Comparison of ENCODE assay signal across 18 cellular contexts in genomic region chr4:137896221-137896737, GRCh38.
DNase-seq lines count a peak whose midpoint lies in the region; ATAC-seq, FAIRE-seq and TF ChIP-seq lines count a peak whose summit lies in the region.
"Had no signal": no experiment of that assay in that cellular context is flagged by ENCODE, and none has a peak within 500 bp of the region (broad histone marks: within the 10 kb centered on the region; RNA-seq: fewer than 3 reads in every experiment).

No MANE protein-coding gene starts in this region.

- H3K4me3 ChIP-seq in ACC112 (ENCODE audit: low read depth, low read length) (no peak overlapping the region), IMR-90 (ENCODE audit: insufficient read depth, low read depth, low read length) (no peak overlapping the region), astrocyte (ENCODE audit: insufficient read depth, low read depth, low read length) (no peak overlapping the region), fibroblast of the aortic adventitia (ENCODE audit: low read depth, low read length) (no peak overlapping the region), HAP-1 (no peak overlapping the region), A673 (ENCODE audit: low read depth, low read length, poor library complexity, severe bottlenecking) (no peak overlapping the region)

- DNase-seq in IMR-90 (peak; percentile 23), astrocyte (ENCODE audit: low read depth) (peak; percentile 23), fibroblast of the aortic adventitia (ENCODE audit: low read depth) (peak; percentile 28), iPS-NIHi7 (ENCODE audit: extremely low spot score) (no peak), DMS 273 (lab: John Stamatoyannopoulos, UW; ENCODE audit: unreplicated experiment) (no peak), HAP-1 (ENCODE audit: low spot score in 2 of 2) (no peak), A673 (ENCODE audit: low spot score) (no peak)
- DNase-seq: 8988T, H9, KBM-7, NCI-H1436, NCI-H2081, NCI-H510A treated with DMSO at 0.1 percent for 48 hours, NCI-H82, PC-3 had no signal

- H3K79me2 ChIP-seq in ACC112 (ENCODE audit: control insufficient read depth, insufficient read depth, low read length, unreplicated experiment) (no peaks in the 10 kb centered on the region), astrocyte (ENCODE audit: insufficient read depth, low read length) (no peaks in the 10 kb centered on the region)

- H4K20me1 ChIP-seq in IMR-90 (ENCODE audit: insufficient read depth, low read length) (no peaks in the 10 kb centered on the region), astrocyte (ENCODE audit: insufficient read depth, low read length) (no peaks in the 10 kb centered on the region)

- H4K8ac ChIP-seq in IMR-90 (ENCODE audit: low read depth in 2 of 2, low read length in 2 of 2): no peak overlapping the region

- H3K27me3 ChIP-seq in ACC112 (ENCODE audit: insufficient read depth, low read length) (no peaks in the 10 kb centered on the region), IMR-90 (ENCODE audit: control insufficient read depth, insufficient read depth, low read length) (no peaks in the 10 kb centered on the region), astrocyte (ENCODE audit: insufficient read depth, low read length) (no peaks in the 10 kb centered on the region), HAP-1 (ENCODE audit: low read depth) (no peaks in the 10 kb centered on the region), A673 (replicated peaks; ENCODE audit: insufficient read depth, low read depth, low read length, poor library complexity) (no peaks in the 10 kb centered on the region)

- no peak overlapping the region for H3K27ac Mint-ChIP-seq in astrocyte (ENCODE audit: unreplicated experiment)
- H3K27ac Mint-ChIP-seq: H9 had no signal

- no peak overlapping the region for H3K14ac ChIP-seq in IMR-90 (replicated peaks; ENCODE audit: low read depth, low read length)

- H3K27me3 Mint-ChIP-seq in astrocyte (ENCODE audit: low read depth, unreplicated experiment): no peaks in the 10 kb centered on the region

- no peak overlapping the region for H2AK9ac ChIP-seq in IMR-90 (replicated peaks; ENCODE audit: low read depth, low read length, poor library complexity)

- H3K9me1 ChIP-seq in IMR-90 (ENCODE audit: insufficient read depth, low read length): no peaks in the 10 kb centered on the region

- H2BK120ac ChIP-seq in IMR-90 (ENCODE audit: low read depth, low read length): no peak overlapping the region

- H3K23ac ChIP-seq in IMR-90 (ENCODE audit: low read depth, low read length): no peak overlapping the region

- no peak overlapping the region for H3K9ac ChIP-seq in IMR-90 (ENCODE audit: low read depth, low read length)
- H3K9ac ChIP-seq in astrocyte (ENCODE audit: low read length): no peak overlapping the region

- intact Hi-C loops in IMR-90 (cut with micrococcal nuclease): no loop called here
- intact Hi-C loops in A673 (cut with micrococcal nuclease; ENCODE audit: unreplicated experiment): no loop called here

- H3K79me1 ChIP-seq in IMR-90 (ENCODE audit: low read depth in 1 of 2, low read length in 2 of 2): no peaks in the 10 kb centered on the region

- H3K4me1 ChIP-seq in ACC112 (ENCODE audit: control insufficient read depth, insufficient read depth, low read length, unreplicated experiment): no peaks in the 10 kb centered on the region
- 0 out of 2 replicates have a peak, but pooled peaks cover 2% of the 10 kb centered on the region for H3K4me1 ChIP-seq in IMR-90 (ENCODE audit: control insufficient read depth, insufficient read depth, low read length)
- H3K4me1 ChIP-seq in astrocyte (ENCODE audit: insufficient read depth, low read length): no peaks in the 10 kb centered on the region
- no peaks in the 10 kb centered on the region for H3K4me1 ChIP-seq in HAP-1
- no peaks in the 10 kb centered on the region for H3K4me1 ChIP-seq in A673 (ENCODE audit: insufficient read depth, low read length, poor library complexity, severe bottlenecking)

- H3K18ac ChIP-seq in IMR-90 (ENCODE audit: low read depth, low read length): no peak overlapping the region

- no peak for TF ChIP-seq RAD21 in IMR-90 (IDR thresholded peaks at IDR 0.05; ENCODE audit: low read length)

- H2AK5ac ChIP-seq in IMR-90 (ENCODE audit: low read depth, low read length): no peak overlapping the region

- H2AFZ ChIP-seq in ACC112 (ENCODE audit: low read length, unreplicated experiment): peak overlapping the region; percentile 3
- H2AFZ ChIP-seq in IMR-90 (replicated peaks; ENCODE audit: low read length, poor library complexity): no peak overlapping the region
- no peak overlapping the region for H2AFZ ChIP-seq in astrocyte (ENCODE audit: low read depth, low read length)

- no peak overlapping the region for H3K4me3 Mint-ChIP-seq in astrocyte (ENCODE audit: unreplicated experiment)
- H3K4me3 Mint-ChIP-seq: H9 had no signal

- no peaks in the 10 kb centered on the region for H3K9me3 ChIP-seq in IMR-90 (ENCODE audit: control insufficient read depth, insufficient read depth, low read length)
- H3K9me3 ChIP-seq in astrocyte (ENCODE audit: insufficient read depth, low read depth, low read length): no peaks in the 10 kb centered on the region
- no peaks in the 10 kb centered on the region for H3K9me3 ChIP-seq in HAP-1
- no peaks in the 10 kb centered on the region for H3K9me3 ChIP-seq in A673 (ENCODE audit: low read depth, low read length, poor library complexity, severe bottlenecking)

- CTCF ChIA-PET in IMR-90 (lab: Yijun Ruan, JAX) (interaction anchor here (0.6 to 1.0 kb wide), 2 partner anchors 10 to 38 kb away, joined by 3 to 4 read pairs; no protein-coding TSS in a partner anchor), A673 (lab: Charles Lee) (no interaction called here)

- no peak for TF ChIP-seq POLR2A in IMR-90 (IDR thresholded peaks at IDR 0.05; ENCODE audit: low read depth, low read length)

- no peak overlapping the region for H4K5ac ChIP-seq in IMR-90 (ENCODE audit: low read depth, low read length)

- H3K4me2 ChIP-seq in IMR-90 (ENCODE audit: low read depth, low read length) (no peak overlapping the region), astrocyte (ENCODE audit: low read length) (no peak overlapping the region)

- H2BK15ac ChIP-seq in IMR-90 (ENCODE audit: low read depth, low read length): no peak overlapping the region

- FAIRE-seq in astrocyte (lab: Jason Lieb, UNC): no peak

- no peaks in the 10 kb centered on the region for H3K36me3 Mint-ChIP-seq in astrocyte (ENCODE audit: low read depth, unreplicated experiment)

- no CpG with 5 or more reads among the region's 5 CpGs for WGBS in IMR-90 (ENCODE audit: extremely low coverage in 2 of 2, insufficient read length in 1 of 2), 2 experiments

- H3K4ac ChIP-seq in IMR-90 (ENCODE audit: low read depth, low read length): no peak overlapping the region

- no peak for ATAC-seq in IMR-90 (ENCODE audit: low read depth)
- ATAC-seq: PC-3 had no signal

- no peak overlapping the region for H3K27ac ChIP-seq in ACC112 (ENCODE audit: low read depth, low read length)
- H3K27ac ChIP-seq in IMR-90 (ENCODE audit: insufficient read depth, low read length): no peak overlapping the region
- no peak overlapping the region for H3K27ac ChIP-seq in astrocyte (ENCODE audit: low read depth, low read length)
- H3K27ac ChIP-seq in A673 (ENCODE audit: low read depth, low read length, poor library complexity, severe bottlenecking): no peak overlapping the region
- H3K27ac ChIP-seq: C4-2B, RWPE1 had no signal

- POLR2A ChIA-PET in IMR-90 (lab: Charles Lee; ENCODE audit: unreplicated experiment) (no interaction called here), A673 (lab: Charles Lee; ENCODE audit: low non-redundant PET) (no interaction called here)

- H3K9me3 Mint-ChIP-seq in astrocyte (ENCODE audit: unreplicated experiment): peaks cover 4% of the 10 kb centered on the region

- TF ChIP-seq CTCF in IMR-90 (conservative IDR thresholded peaks at IDR 0.05; ENCODE audit: low read depth, low read length): no peak
- TF ChIP-seq CTCF in astrocyte (IDR thresholded peaks at IDR 0.05; ENCODE audit: insufficient read depth, low read depth, low read length): no peak
- no peak for TF ChIP-seq CTCF in fibroblast of the aortic adventitia (IDR thresholded peaks at IDR 0.05; ENCODE audit: insufficient read depth, low read length)
- TF ChIP-seq CTCF in A673 (conservative IDR thresholded peaks at IDR 0.05; ENCODE audit: low read depth, low read length): no peak

- H3K56ac ChIP-seq in IMR-90 (ENCODE audit: extremely low read depth, insufficient read depth, low read length): no peak overlapping the region

- no peak overlapping the region for H4K91ac ChIP-seq in IMR-90 (ENCODE audit: insufficient read depth, low read depth, low read length)

- H2BK20ac ChIP-seq in IMR-90 (ENCODE audit: low read depth, low read length): no peak overlapping the region

- in situ Hi-C loops in IMR-90 (cut with MboI; ENCODE audit: low sequenced_read_pairs): no loop called here
- in situ Hi-C loops in HAP-1 (cut with MboI; ENCODE audit: low sequenced_read_pairs): no loop called here

- dilution Hi-C loops in IMR-90 (cut with HindIII; ENCODE audit: low sequenced_read_pairs, unreplicated experiment): no loop called here

- H2BK5ac ChIP-seq in IMR-90 (ENCODE audit: low read depth, low read length, poor library complexity, severe bottlenecking): no peak overlapping the region

- H3K4me1 Mint-ChIP-seq in astrocyte (ENCODE audit: low read depth, unreplicated experiment): no peaks in the 10 kb centered on the region

- BruUV-seq in IMR-90 (replicated peaks; lab: Mats Ljungman, UMichigan) (no TSS peak), A673 (replicated peaks; lab: Mats Ljungman, UMichigan) (no TSS peak)

- H3K36me3 ChIP-seq in ACC112 (ENCODE audit: insufficient read depth, low read length): no peaks in the 10 kb centered on the region
- no peaks in the 10 kb centered on the region for H3K36me3 ChIP-seq in IMR-90 (ENCODE audit: control insufficient read depth, insufficient read depth, low read length)
- H3K36me3 ChIP-seq in astrocyte (ENCODE audit: insufficient read depth, low read length): no peaks in the 10 kb centered on the region
- no peaks in the 10 kb centered on the region for H3K36me3 ChIP-seq in HAP-1 (replicated peaks)
- H3K36me3 ChIP-seq in A673 (ENCODE audit: insufficient read depth, low read length, poor library complexity, severe bottlenecking): no peaks in the 10 kb centered on the region

TF ChIP-seq in IMR-90, 13 proteins besides CTCF, POLR2A, EP300 and RAD21 (continues in another document):
- no peak for TF ChIP-seq BHLHE40 (IDR thresholded peaks at IDR 0.05; ENCODE audit: low read depth, low read length)
- TF ChIP-seq CEBPB (IDR thresholded peaks at IDR 0.05; ENCODE audit: low read depth, low read length): no peak
- no peak for TF ChIP-seq USF2 (IDR thresholded peaks at IDR 0.05; ENCODE audit: low read depth, low read length)
- no peak for TF ChIP-seq MXI1 (IDR thresholded peaks at IDR 0.05; ENCODE audit: borderline replicate concordance, low read depth, low read length)
- no peak for TF ChIP-seq RFX5 (IDR thresholded peaks at IDR 0.05; ENCODE audit: low read depth, low read length)
- no peak for TF ChIP-seq CHD1 (IDR thresholded peaks at IDR 0.05; ENCODE audit: low read depth, low read length)

Comparison
In these comparisons a context has a peak if more than half of its experiments do, and no peak if none do; other contexts are left out.
1. DNase-seq: peak in IMR-90 (single experiment), astrocyte (single experiment) and fibroblast of the aortic adventitia (single experiment); none in iPS-NIHi7 (single experiment), DMS 273 (single experiment), HAP-1 (0 of 2) and A673 (single experiment).